Comparison of ENCODE assay signal across 8 cellular contexts in the genomic region with DNA sequence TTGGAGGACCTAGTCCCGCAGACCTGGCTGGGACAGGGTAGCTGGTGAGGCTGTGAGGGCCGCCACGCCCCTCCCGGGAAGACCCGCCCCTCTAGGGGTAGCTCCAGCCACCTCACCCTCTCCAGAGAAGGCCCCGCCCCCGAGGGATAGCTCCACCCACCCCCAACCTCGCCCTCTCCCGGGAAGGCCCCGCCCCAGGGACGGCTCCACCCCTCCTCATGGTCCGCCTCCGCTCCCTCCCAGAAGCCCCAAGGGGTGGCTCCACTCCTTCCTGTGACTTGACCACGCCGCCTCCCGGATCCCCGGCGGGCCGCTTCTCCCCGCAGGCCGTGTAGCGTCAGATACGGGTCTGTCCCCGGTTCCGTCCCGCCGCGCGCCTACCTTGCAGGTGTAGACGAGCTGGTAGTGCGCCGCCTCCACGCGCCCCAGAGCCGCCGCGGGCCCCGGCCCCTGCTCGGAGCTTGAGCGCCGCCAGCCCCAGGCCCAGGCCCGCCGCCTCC. TPM values are rescaled to one million over a fixed set of nuclear protein-coding genes. Genes with fewer than 3 reads are reported as not detected.
DNase-seq lines count a peak whose midpoint lies in the region; TF ChIP-seq lines count a peak whose summit lies in the region.

No MANE protein-coding gene starts in this region.

- peak overlapping the region; percentile 73 for H3K4me2 ChIP-seq in neuronal stem cell (ENCODE audit: insufficient read depth, low read length, poor library complexity, severe bottlenecking)

- peak; percentile 86 for TF ChIP-seq POLR2A in Raji (IDR thresholded peaks at IDR 0.05; ENCODE audit: insufficient read depth, low read depth, low read length)

- peak overlapping the region; percentile 95 for H2BK15ac ChIP-seq in neuronal stem cell (ENCODE audit: low read length)

- H4K91ac ChIP-seq in neuronal stem cell (ENCODE audit: low read depth, low read length, poor library complexity) = peak overlapping the region; percentile 30

- no peak overlapping the region for H2BK120ac ChIP-seq in neuronal stem cell (ENCODE audit: low read depth, low read length)

- peak overlapping the region; percentile 84 for H2AK5ac ChIP-seq in neuronal stem cell (ENCODE audit: low read depth, low read length)

- H3K18ac ChIP-seq in neuronal stem cell (ENCODE audit: low read length) = peak overlapping the region; percentile 96

- no CpG with 5 or more reads among the region's 43 CpGs for WGBS in neuronal stem cell (ENCODE audit: extremely low coverage in 2 of 2, insufficient read length in 2 of 2, insufficient replicate concordance in 1 of 2), 2 donors

- peak overlapping the region; percentile 43 for H4K8ac ChIP-seq in neuronal stem cell (ENCODE audit: low read depth, low read length)

- H3K4me3 ChIP-seq in LNCaP clone FGC (ENCODE audit: low read depth, low read length) = peak overlapping the region; percentile 60
- H3K4me3 ChIP-seq in foreskin fibroblast (ENCODE audit: low read depth in 1 of 2, low read length in 2 of 2) = peak overlapping the region; percentile 64 to 67
- peak overlapping the region; percentile 93 to 96 for H3K4me3 ChIP-seq in neuronal stem cell (ENCODE audit: low read length in 2 of 2)

- H3K23ac ChIP-seq in neuronal stem cell (ENCODE audit: low read depth, low read length, poor library complexity) = peak overlapping the region; percentile 96

- no peak overlapping the region for H3K4ac ChIP-seq in neuronal stem cell (ENCODE audit: low read length)

- H2AFZ ChIP-seq in neuronal stem cell (ENCODE audit: low read length) = peak overlapping the region; percentile 96

- H3K14ac ChIP-seq in neuronal stem cell (ENCODE audit: low read length) = no peak overlapping the region

- H3K27ac ChIP-seq in neuronal stem cell (replicated peaks; ENCODE audit: low read length) = peak overlapping the region; percentile 63

- peaks cover 13% of the 10 kb centered on the region for H3K79me1 ChIP-seq in neuronal stem cell (ENCODE audit: low read depth, low read length)

- peak overlapping the region; percentile 41 for H2BK12ac ChIP-seq in neuronal stem cell (ENCODE audit: low read length)

- peaks cover 6 to 7% of the 10 kb centered on the region in 2 donors for H3K4me1 ChIP-seq in neuronal stem cell (ENCODE audit: control insufficient read depth in 2 of 2, insufficient read depth in 1 of 2, low read depth in 1 of 2, low read length in 2 of 2)

- TF ChIP-seq CTCF in LNCaP clone FGC (IDR thresholded peaks at IDR 0.05; ENCODE audit: control insufficient read depth, extremely low read depth, insufficient read depth) = no peak
- TF ChIP-seq CTCF in foreskin fibroblast (IDR thresholded peaks at IDR 0.05; ENCODE audit: low read depth, low read length) = no peak

- DNase-seq in ELR (ENCODE audit: low read depth) (peak; percentile 96), H4 (ENCODE audit: low spot score) (peak; percentile 84), LNCaP clone FGC (ENCODE audit: low read depth) (peak; percentile 78), activated gamma-delta T cell treated with Interleukin-2 at 50 U/mL for 16 hours (peak; percentile 87), foreskin fibroblast (peak; percentile 93 to 98), neuronal stem cell (ENCODE audit: low spot score) (peak; percentile 92), stromal cell of bone marrow (ENCODE audit: low read depth) (peak; percentile 92)

- peak overlapping the region; percentile 93 for H2BK5ac ChIP-seq in neuronal stem cell (ENCODE audit: low read length)

- peaks cover 0 to 3% of the 10 kb centered on the region in 2 donors for H3K9me3 ChIP-seq in neuronal stem cell (replicated peaks in 1 of 2; ENCODE audit: control insufficient read depth in 2 of 2, insufficient read depth in 1 of 2, low read depth in 1 of 2, low read length in 2 of 2)

- peak overlapping the region; percentile 96 for H3K9ac ChIP-seq in neuronal stem cell (ENCODE audit: low read depth, low read length, poor library complexity)

- H3K27me3 ChIP-seq in neuronal stem cell (ENCODE audit: control insufficient read depth in 3 of 3, insufficient read depth in 3 of 3, low read depth in 1 of 3, low read length in 3 of 3) = peaks cover 0 to 2% (median 0%) of the 10 kb centered on the region in 3 experiments

- H3K36me3 ChIP-seq in neuronal stem cell (replicated peaks in 1 of 2; ENCODE audit: control insufficient read depth in 2 of 2, insufficient read depth in 2 of 2, low read length in 2 of 2) = peaks cover 1 to 22% of the 10 kb centered on the region in 2 donors

RNA-seq across cellular contexts. Expression of a gene that starts 0.4 kb away (rescaled TPM):
- total RNA-seq in H4 (2014; rRNA removed; shearing (Covaris generic)) = 26.5 and 39.6 TPM in 2 replicates
- polyA plus RNA-seq in neuronal stem cell (2013, experiment 1 of 2) = 6.7 TPM
- 6.9 TPM for polyA plus RNA-seq in neuronal stem cell (2013, experiment 2 of 2)

RNA-seq across cellular contexts. Expression of a gene that starts 10.3 kb away (rescaled TPM):
- total RNA-seq in H4 (2014; rRNA removed; shearing (Covaris generic)) = 0.17 and 0.18 TPM in 2 replicates
- polyA plus RNA-seq in neuronal stem cell (2013, experiment 1 of 2) = 0.14 TPM
- polyA plus RNA-seq in neuronal stem cell (2013, experiment 2 of 2) = 0.17 TPM

RNA-seq across cellular contexts. Expression of a gene that starts 35.8 kb away (rescaled TPM):
- 5.1 and 8.9 TPM in 2 replicates for total RNA-seq in H4 (2014; rRNA removed; shearing (Covaris generic))
- 37.4 TPM for polyA plus RNA-seq in neuronal stem cell (2013, experiment 1 of 2)
- polyA plus RNA-seq in neuronal stem cell (2013, experiment 2 of 2) = 37.2 TPM

RNA-seq across cellular contexts. Expression of a gene that starts 36.8 kb away (rescaled TPM):
- total RNA-seq in H4 (2014; rRNA removed; shearing (Covaris generic)) = 2.8 and 5.6 TPM in 2 replicates
- 7.2 TPM for polyA plus RNA-seq in neuronal stem cell (2013, experiment 1 of 2)
- polyA plus RNA-seq in neuronal stem cell (2013, experiment 2 of 2) = 7.1 TPM

RNA-seq across cellular contexts. Expression of a gene that starts 47.3 kb away (rescaled TPM):
- 36.5 and 51.3 TPM in 2 replicates for total RNA-seq in H4 (2014; rRNA removed; shearing (Covaris generic))
- 53.7 TPM for polyA plus RNA-seq in neuronal stem cell (2013, experiment 1 of 2)
- polyA plus RNA-seq in neuronal stem cell (2013, experiment 2 of 2) = 51.2 TPM

Comparison
In these comparisons a context has a peak if more than half of its experiments do, and no peak if none do; other contexts are left out.
1. Peak in every context shown above with its lines: DNase-seq, H3K4me3 ChIP-seq and H3K27ac ChIP-seq.